In genomic region chr2:205764502-205764815, GRCh38 we compare ENCODE assay signal across 15 cellular contexts.
DNase-seq lines count a peak whose midpoint lies in the region; ATAC-seq and TF ChIP-seq lines count a peak whose summit lies in the region.
"Had no signal": no experiment of that assay in that cellular context is flagged by ENCODE, and none has a peak within 500 bp of the region (broad histone marks: within the 10 kb centered on the region; RNA-seq: fewer than 3 reads in every experiment).

No MANE protein-coding gene starts in this region.

- 64% methylated on average over 4 of the region's 4 CpGs for WGBS in HUES64
- 56 to 60% methylated on average over 4 of the region's 4 CpGs for WGBS in tibial nerve, 2 donors

- no peak for TF ChIP-seq POLR2A in tibial nerve (IDR thresholded peaks at IDR 0.05)

- H3K4me3 ChIP-seq in HUES64 (ENCODE audit: low read length) (peak overlapping the region; percentile 49; the same call in 1 of the 2 replicates), iPS-18a (ENCODE audit: low read length) (peak overlapping the region; percentile 44), tibial nerve (no peak overlapping the region), BE2C (ENCODE audit: low read depth, low read length) (no peak overlapping the region)

- DNase-seq in tibial nerve (ENCODE audit: low spot score in 2 of 2) (no peak), BE2C (no peak), COR-L47 (lab: John Stamatoyannopoulos, UW) (no peak), GOT3 (lab: John Stamatoyannopoulos, UW) (no peak)
- DNase-seq: NCI-H1048, NCI-H510A, Right ventricle myocardium superior had no signal

- H3K9ac ChIP-seq in HUES64 (ENCODE audit: low read depth, low read length), result peak overlapping the region; percentile 79
- peak overlapping the region; percentile 71 for H3K9ac ChIP-seq in iPS-18a (ENCODE audit: low read length)

- peak overlapping the region; percentile 93 for H3K27ac ChIP-seq in HUES64 (ENCODE audit: low read depth, low read length)
- H3K27ac ChIP-seq in iPS-18a (ENCODE audit: low read length), result peak overlapping the region; percentile 60
- peak overlapping the region in 3 of 4 donors; percentile 13 to 88 (median 82) for H3K27ac ChIP-seq in tibial nerve

- no peak for ATAC-seq in HG02852 (IDR thresholded peaks at IDR 0.05; ENCODE audit: unreplicated experiment)

- H3K36me3 Mint-ChIP-seq in brain, result peaks cover 13% of the 10 kb centered on the region
- H3K36me3 Mint-ChIP-seq: activated naive CD4-positive, alpha-beta T cell treated with anti-CD3 and anti-CD28 coated beads, Interleukin-2, amount 50 U/mL, for 72 hours; CD4-positive, alpha-beta memory T cell; naive thymus-derived CD4-positive, alpha-beta T cell had no signal

- no peaks in the 10 kb centered on the region for H3K9me3 Mint-ChIP-seq in brain
- H3K9me3 Mint-ChIP-seq: activated naive CD4-positive, alpha-beta T cell treated with anti-CD3 and anti-CD28 coated beads, Interleukin-2, amount 50 U/mL, for 72 hours; central memory CD8-positive, alpha-beta T cell; naive thymus-derived CD4-positive, alpha-beta T cell had no signal

- TF ChIP-seq EP300 in tibial nerve (IDR thresholded peaks at IDR 0.05), result no peak

- TF ChIP-seq CTCF in brain (conservative IDR thresholded peaks at IDR 0.05) (no peak), tibial nerve (IDR thresholded peaks at IDR 0.05) (no peak), BE2C (IDR thresholded peaks at IDR 0.05; ENCODE audit: low read depth, low read length) (no peak)

- H3K36me3 ChIP-seq in HUES64 (ENCODE audit: insufficient read depth, low read length) (peaks cover 29% of the 10 kb centered on the region; the same call in 1 of the 2 replicates), iPS-18a (ENCODE audit: control insufficient read depth, low read depth, low read length) (peaks cover 34% of the 10 kb centered on the region), tibial nerve (peaks cover 0 to 60% (median 0%) of the 10 kb centered on the region in 3 donors), BE2C (no peaks in the 10 kb centered on the region)

- peaks cover 92% of the 10 kb centered on the region for H3K4me1 Mint-ChIP-seq in brain

- peaks cover 12% of the 10 kb centered on the region for H3K27me3 Mint-ChIP-seq in brain

- H3K27me3 ChIP-seq in HUES64 (ENCODE audit: insufficient read depth, low read length), result no peaks in the 10 kb centered on the region
- peaks cover 7% of the 10 kb centered on the region for H3K27me3 ChIP-seq in iPS-18a (ENCODE audit: control insufficient read depth, insufficient read depth, low read length)
- H3K27me3 ChIP-seq in tibial nerve, result no peaks in the 10 kb centered on the region
- H3K27me3 ChIP-seq in BE2C, result no peaks in the 10 kb centered on the region

- H3K4me1 ChIP-seq in HUES64 (ENCODE audit: insufficient read depth, low read length), result peaks cover 25% of the 10 kb centered on the region
- peaks cover 27% of the 10 kb centered on the region for H3K4me1 ChIP-seq in iPS-18a (ENCODE audit: control insufficient read depth, low read depth, low read length)
- H3K4me1 ChIP-seq in tibial nerve, result peaks cover 0 to 76% (median 22%) of the 10 kb centered on the region in 4 donors
- H3K4me1 ChIP-seq in BE2C, result peaks cover 6% of the 10 kb centered on the region; the same call in 1 of the 2 replicates

- H3K4me3 Mint-ChIP-seq in brain, result peak overlapping the region in 1 of 5 experiments; percentile 38
- H3K4me3 Mint-ChIP-seq: central memory CD8-positive, alpha-beta T cell had no signal

- peak overlapping the region in 3 of 5 experiments; percentile 86 to 90 (median 86) for H3K27ac Mint-ChIP-seq in brain
- H3K27ac Mint-ChIP-seq: activated naive CD4-positive, alpha-beta T cell treated with anti-CD3 and anti-CD28 coated beads, Interleukin-2, amount 50 U/mL, for 72 hours had no signal

- H3K9me3 ChIP-seq in HUES64 (ENCODE audit: insufficient read depth, low read depth, low read length) (no peaks in the 10 kb centered on the region), iPS-18a (ENCODE audit: control insufficient read depth, low read depth, low read length) (no peaks in the 10 kb centered on the region), tibial nerve (no peaks in the 10 kb centered on the region), BE2C (no peaks in the 10 kb centered on the region)

Comparison
In these comparisons a context has a peak if more than half of its experiments do, and no peak if none do; other contexts are left out.
1. H3K4me3 ChIP-seq: peak in HUES64 (single experiment) and iPS-18a (single experiment); none in tibial nerve (0 of 4) and BE2C (single experiment).
2. Peak in every context shown above with its lines, with median percentiles within 50 percentile points of each other: H3K27ac ChIP-seq.